In genomic region chr16:67030221-67030962, GRCh38 we compare ENCODE assay signal across 8 cellular contexts. TPM values are rescaled to one million over a fixed set of nuclear protein-coding genes. Genes with fewer than 3 reads are reported as not detected.
DNase-seq lines count a peak whose midpoint lies in the region; ATAC-seq and TF ChIP-seq lines count a peak whose summit lies in the region.

No MANE protein-coding gene starts in this region.

- peak overlapping the region; percentile 76 for H3K4me3 Mint-ChIP-seq in MCF 10A (ENCODE audit: unreplicated experiment)

- H3K9me3 ChIP-seq in mononuclear cell (ENCODE audit: low read depth, low read length) = no peaks in the 10 kb centered on the region

- TF ChIP-seq CTCF in 22Rv1 (IDR thresholded peaks at IDR 0.05) = no peak
- TF ChIP-seq CTCF in MCF 10A (IDR thresholded peaks at IDR 0.05; ENCODE audit: unreplicated experiment) = no peak
- no peak for TF ChIP-seq CTCF in GM10248 (IDR thresholded peaks at IDR 0.05; ENCODE audit: control extremely low read depth, extremely low read depth, low read depth, missing control alignments)

- peak overlapping the region; percentile 88 for H3K4me3 ChIP-seq in mononuclear cell (ENCODE audit: low read length)

- CTCF ChIA-PET in MCF 10A (lab: Yijun Ruan, JAX) = interaction anchor here (0.6 to 2.0 kb wide), 9 partner anchors 12 to 167 kb away, joined by 3 to 6 read pairs (median 4); no protein-coding TSS in a partner anchor
- CTCF ChIA-PET in GM10248 (lab: Yijun Ruan, JAX) = interaction anchor here (1.0 to 5.6 kb wide), 8 partner anchors 10 to 126 kb away, joined by 3 to 32 read pairs (median 7); no protein-coding TSS in a partner anchor

- DNase-seq in HT-29 (ENCODE audit: low spot score) = peak; percentile 33
- no peak for DNase-seq in MCF 10A (ENCODE audit: unreplicated experiment)
- DNase-seq in GM10248 (ENCODE audit: extremely low spot score) = no peak
- no peak for DNase-seq in stimulated activated CD4-positive, alpha-beta T cell treated with anti-CD3 and anti-CD28 coated beads, Interleukin-12 subunit alpha, Interleukin-12 subunit beta, amount 100 ng/mL, for 4 hours

- H3K27me3 ChIP-seq in mononuclear cell (ENCODE audit: insufficient read depth, low read length) = no peaks in the 10 kb centered on the region

- intact Hi-C loops in MCF 10A (cut with micrococcal nuclease) = no loop called here

- H3K9me3 Mint-ChIP-seq in MCF 10A (ENCODE audit: unreplicated experiment) = no peaks in the 10 kb centered on the region

- no peaks in the 10 kb centered on the region for H3K27me3 Mint-ChIP-seq in MCF 10A (ENCODE audit: insufficient read depth, unreplicated experiment)

- peak overlapping the region; percentile 90 for H3K27ac ChIP-seq in 22Rv1

- H3K27ac Mint-ChIP-seq in MCF 10A (ENCODE audit: low read depth, unreplicated experiment) = peak overlapping the region; percentile 35

- no peak for ATAC-seq in GM21381 (IDR thresholded peaks at IDR 0.05; ENCODE audit: unreplicated experiment)
- no peak for ATAC-seq in GM21825 (IDR thresholded peaks at IDR 0.05; ENCODE audit: unreplicated experiment)

- POLR2A ChIA-PET in MCF 10A (lab: Yijun Ruan, JAX) (interaction anchor here (0.6 to 4.2 kb wide), 27 partner anchors 10 to 217 kb away, joined by 3 to 37 read pairs (median 3); partner anchors contain the start of genes CES4A, FHOD1, PDP2 and TRADD), GM10248 (lab: Yijun Ruan, JAX) (interaction anchor here (0.5 kb wide), 1 partner anchor 89 kb away, joined by 3 read pairs; no protein-coding TSS in a partner anchor)

- peaks cover 6% of the 10 kb centered on the region for H3K4me1 Mint-ChIP-seq in MCF 10A (ENCODE audit: insufficient read depth, unreplicated experiment)

- peaks cover 37% of the 10 kb centered on the region for H3K4me1 ChIP-seq in mononuclear cell (ENCODE audit: insufficient read depth, low read length)

- peaks cover 17% of the 10 kb centered on the region for H3K36me3 Mint-ChIP-seq in MCF 10A (ENCODE audit: insufficient read depth, unreplicated experiment)

- no TSS peak for BruUV-seq in MCF 10A (replicated peaks; lab: Mats Ljungman, UMichigan)

RNA-seq across cellular contexts. Expression of gene CBFB, which starts 1.4 kb away (rescaled TPM):
- 98.9 and 115 TPM in 2 replicates for total RNA-seq in HT-29 (2014; rRNA removed; shearing (Covaris generic))
- 87.1 and 105 TPM in 2 replicates for total RNA-seq in MCF 10A (2022)
- total RNA-seq in mononuclear cell = 80.5 TPM

RNA-seq across cellular contexts. Expression of gene CES4A, which starts 42.0 kb away (rescaled TPM):
- total RNA-seq in HT-29 (2014; rRNA removed; shearing (Covaris generic)) = 3.0 and 5.5 TPM in 2 replicates
- 5.1 and 6.6 TPM in 2 replicates for total RNA-seq in MCF 10A (2022)
- total RNA-seq in mononuclear cell = 5.6 TPM
